ENCODE assay signal across 8 cellular contexts in the genomic region with DNA sequence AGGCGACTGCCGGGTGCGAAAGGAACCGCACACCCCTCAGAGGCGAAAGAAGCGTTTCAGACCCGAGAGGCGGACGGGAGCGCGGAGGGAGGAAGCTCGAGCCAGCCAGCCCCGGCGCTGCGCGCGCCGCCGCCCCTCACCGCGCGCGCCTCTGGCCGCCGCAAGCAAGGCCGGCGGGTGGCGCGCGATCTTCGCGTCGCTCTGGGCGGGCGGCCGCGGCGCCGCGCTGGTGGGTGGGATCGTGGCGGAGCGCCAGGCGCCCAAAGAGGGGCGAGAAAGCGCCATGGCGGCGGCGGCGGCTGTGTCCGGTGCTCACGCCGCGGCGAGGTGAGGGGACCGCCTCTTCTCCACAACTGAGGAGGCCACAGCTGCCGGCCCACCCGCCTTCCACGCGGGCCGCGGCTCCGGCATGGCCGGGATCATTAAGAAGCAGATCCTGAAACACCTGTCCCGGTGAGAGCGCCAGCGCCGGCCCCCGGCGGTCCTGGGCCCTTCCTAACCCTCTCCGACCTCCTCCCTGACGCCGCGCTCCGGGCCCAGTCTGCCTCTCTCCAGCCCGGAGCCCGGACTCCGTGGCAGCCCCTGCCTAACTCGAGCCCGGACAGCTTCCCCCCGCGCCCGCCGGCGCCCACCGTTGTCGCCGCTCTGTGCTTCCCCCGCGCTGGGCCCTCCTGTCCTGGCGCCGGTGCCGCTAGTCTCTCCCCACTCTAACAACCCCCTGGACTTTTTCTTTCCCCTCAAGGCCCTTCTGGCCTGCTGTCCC. TPM values are rescaled to one million over a fixed set of nuclear protein-coding genes. Genes with fewer than 3 reads are reported as not detected.
DNase-seq lines count a peak whose midpoint lies in the region; ATAC-seq and TF ChIP-seq lines count a peak whose summit lies in the region.

A gene with protein sequence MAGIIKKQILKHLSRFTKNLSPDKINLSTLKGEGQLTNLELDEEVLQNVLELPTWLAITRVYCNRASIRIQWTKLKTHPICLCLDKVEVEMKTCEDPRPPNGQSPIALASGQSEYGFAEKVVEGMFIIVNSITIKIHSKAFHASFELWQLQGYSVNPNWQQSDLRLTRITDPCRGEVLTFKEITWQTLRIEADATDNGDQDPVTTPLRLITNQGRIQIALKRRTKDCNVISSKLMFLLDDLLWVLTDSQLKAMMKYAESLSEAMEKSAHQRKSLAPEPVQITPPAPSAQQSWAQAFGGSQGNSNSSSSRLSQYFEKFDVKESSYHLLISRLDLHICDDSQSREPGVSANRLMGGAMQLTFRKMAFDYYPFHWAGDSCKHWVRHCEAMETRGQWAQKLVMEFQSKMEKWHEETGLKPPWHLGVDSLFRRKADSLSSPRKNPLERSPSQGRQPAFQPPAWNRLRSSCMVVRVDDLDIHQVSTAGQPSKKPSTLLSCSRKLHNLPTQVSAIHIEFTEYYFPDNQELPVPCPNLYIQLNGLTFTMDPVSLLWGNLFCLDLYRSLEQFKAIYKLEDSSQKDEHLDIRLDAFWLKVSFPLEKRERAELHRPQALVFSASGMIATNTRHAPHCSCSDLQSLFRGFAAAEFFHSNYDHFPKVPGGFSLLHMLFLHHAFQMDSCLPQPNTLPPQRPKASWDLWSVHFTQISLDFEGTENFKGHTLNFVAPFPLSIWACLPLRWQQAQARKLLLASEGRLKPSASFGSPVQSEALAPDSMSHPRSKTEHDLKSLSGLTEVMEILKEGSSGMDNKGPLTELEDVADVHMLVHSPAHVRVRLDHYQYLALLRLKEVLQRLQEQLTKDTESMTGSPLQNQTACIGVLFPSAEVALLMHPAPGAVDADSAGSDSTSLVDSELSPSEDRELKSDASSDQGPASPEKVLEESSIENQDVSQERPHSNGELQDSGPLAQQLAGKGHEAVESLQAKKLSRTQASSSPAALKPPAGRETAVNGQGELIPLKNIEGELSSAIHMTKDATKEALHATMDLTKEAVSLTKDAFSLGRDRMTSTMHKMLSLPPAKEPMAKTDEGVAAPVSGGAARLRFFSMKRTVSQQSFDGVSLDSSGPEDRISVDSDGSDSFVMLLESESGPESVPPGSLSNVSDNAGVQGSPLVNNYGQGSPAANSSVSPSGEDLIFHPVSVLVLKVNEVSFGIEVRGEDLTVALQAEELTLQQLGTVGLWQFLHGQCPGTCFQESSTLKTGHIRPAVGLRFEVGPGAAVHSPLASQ (N-terminal part only) (plus strand): TSS at position 242 of the 763 bp plus-strand sequence. CDS start 168 bp downstream, at position 410.

- H3K4me3 ChIP-seq in colonic mucosa, result peak within 1 kb of the TSS; percentile 61

- H3K4me3 Mint-ChIP-seq in activated CD4-positive, alpha-beta T cell treated with anti-CD3 and anti-CD28 coated beads for 36 hours, result peak within 1 kb of the TSS; percentile 99

- TF ChIP-seq CTCF in colonic mucosa (IDR thresholded peaks at IDR 0.05), result no peak

- CTCF ChIA-PET in activated CD4-positive, alpha-beta T cell treated with anti-CD3 and anti-CD28 coated beads for 36 hours (lab: Charles Lee), result interaction anchor here (0.6 to 2.3 kb wide), 11 partner anchors 9 to 905 kb away, joined by 3 to 6 read pairs (median 3); a partner anchor contains a TSS

- H3K9me3 ChIP-seq in colonic mucosa, result no peaks in the 10 kb centered on the region

- ATAC-seq in GM18867 (IDR thresholded peaks at IDR 0.05; ENCODE audit: unreplicated experiment) (peak; percentile 82), HG03135 (IDR thresholded peaks at IDR 0.05; ENCODE audit: unreplicated experiment) (peak; percentile 82), left lobe of liver (peak; percentile 93)
- peak; percentile 95 for ATAC-seq in activated CD4-positive, alpha-beta T cell treated with anti-CD3 and anti-CD28 coated beads for 36 hours

- peak within 1 kb of the TSS; percentile 95 for H3K27ac Mint-ChIP-seq in activated CD4-positive, alpha-beta T cell treated with anti-CD3 and anti-CD28 coated beads for 36 hours

- POLR2A ChIA-PET in activated CD4-positive, alpha-beta T cell treated with anti-CD3 and anti-CD28 coated beads for 36 hours (lab: Charles Lee), result interaction anchor here (0.5 to 2.0 kb wide), 5 partner anchors 35 to 467 kb away, joined by 3 to 10 read pairs (median 4); a partner anchor contains a TSS

- H3K36me3 Mint-ChIP-seq in activated CD4-positive, alpha-beta T cell treated with anti-CD3 and anti-CD28 coated beads for 36 hours (ENCODE audit: low read depth), result peaks cover 7% of the 10 kb centered on the region

- H3K9ac ChIP-seq in colonic mucosa (ENCODE audit: low read depth in 2 of 2, low read length in 2 of 2), result peak within 1 kb of the TSS; percentile 86 to 93

- no peaks in the 10 kb centered on the region for H3K4me1 ChIP-seq in colonic mucosa

- H3K27me3 ChIP-seq in colonic mucosa, result no peaks in the 10 kb centered on the region

- in situ Hi-C loops in ACHN (cut with HindIII; ENCODE audit: low pct_ligation_motif_present, low pct_unique_long_range_greater_than_20kb, low sequenced_read_pairs), result no loop called here

- H3K36me3 ChIP-seq in colonic mucosa, result no peaks in the 10 kb centered on the region

- H3K27me3 Mint-ChIP-seq in activated CD4-positive, alpha-beta T cell treated with anti-CD3 and anti-CD28 coated beads for 36 hours, result no peaks in the 10 kb centered on the region

- peaks cover 21% of the 10 kb centered on the region for H3K4me1 Mint-ChIP-seq in activated CD4-positive, alpha-beta T cell treated with anti-CD3 and anti-CD28 coated beads for 36 hours

- intact Hi-C loops in activated CD4-positive, alpha-beta T cell treated with anti-CD3 and anti-CD28 coated beads for 36 hours (cut with DNase I, micrococcal nuclease), result loop anchor here (1.0 to 5.0 kb wide), 8 partner anchors 19 to 555 kb away; a partner anchor contains a TSS
- intact Hi-C loops in colonic mucosa (cut with DNase I), result no loop called here

- peak within 1 kb of the TSS; percentile 85 for H3K27ac ChIP-seq in colonic mucosa

- no peaks in the 10 kb centered on the region for H3K9me3 Mint-ChIP-seq in activated CD4-positive, alpha-beta T cell treated with anti-CD3 and anti-CD28 coated beads for 36 hours (ENCODE audit: low read depth)

- DNase-seq in ACHN (peak; percentile 76), NCI-H345 treated with DMSO at 0.1 percent for 48 hours (lab: John Stamatoyannopoulos, UW; ENCODE audit: unreplicated experiment) (peak; percentile 42), colonic mucosa (peak; percentile 68), left lobe of liver (ENCODE audit: low spot score) (peak; percentile 81)
- DNase-seq in activated CD4-positive, alpha-beta T cell treated with anti-CD3 and anti-CD28 coated beads for 36 hours, result peak; percentile 88
- peak; percentile 69 for DNase-seq in stimulated activated CD4-positive, alpha-beta T cell treated with anti-CD3 and anti-CD28 coated beads, Interleukin-2, amount 100 ng/mL, for 4 hours (ENCODE audit: low read depth)

RNA-seq across cellular contexts. Expression of the gene that starts here (rescaled TPM):
- total RNA-seq in activated CD4-positive, alpha-beta T cell treated with anti-CD3 and anti-CD28 coated beads for 36 hours, result 10 to 100 TPM; 17.0 to 21.0 TPM
- total RNA-seq in colonic mucosa, result 10 to 100 TPM in 1 of 2 donors, 1 to 10 TPM in 1; 7.6 to 11.1 TPM
- 5.6 TPM for total RNA-seq in left lobe of liver

Comparison
In these comparisons a context has a peak if more than half of its experiments do, and no peak if none do; other contexts are left out.
1. Peak in every context shown above with its lines: DNase-seq, ATAC-seq, H3K4me3 ChIP-seq and H3K27ac ChIP-seq.